Comparison of ENCODE assay signal across 10 cellular contexts in genomic region chr7:49010717-49011116, GRCh38.
"Had no signal": no experiment of that assay in that cellular context is flagged by ENCODE, and none has a peak within 500 bp of the region (broad histone marks: within the 10 kb centered on the region; RNA-seq: fewer than 3 reads in every experiment).

No MANE protein-coding gene starts in this region.

- H3K4me2 ChIP-seq: GM23338, KMS-11 had no signal

- H3K4me1 Mint-ChIP-seq: IgD-negative memory B cell had no signal

- H3K4me3 Mint-ChIP-seq: GM23338, HFFc6, IgD-negative memory B cell had no signal

- H3K9ac ChIP-seq: KMS-11 had no signal

- H3K9me3 ChIP-seq: HAP-1 had no signal

- DNase-seq: HFFc6, KBM-7 had no signal

- H3K27ac ChIP-seq: KMS-11 had no signal

- H3K36me3 ChIP-seq: HAP-1 had no signal

- FAIRE-seq: H1, H54, HTR-8/SVneo had no signal

- H3K27me3 Mint-ChIP-seq: IgD-negative memory B cell had no signal

- H3K36me3 Mint-ChIP-seq: IgD-negative memory B cell had no signal

- H2AFZ ChIP-seq: GM23338 had no signal

- H3K27ac Mint-ChIP-seq: GM23338, HFFc6, IgD-negative memory B cell had no signal

- ATAC-seq: GM23338, HCT116 had no signal

- H3K4me3 ChIP-seq: GM23338, HAP-1 had no signal

- H3K4me1 ChIP-seq: HAP-1 had no signal
